In genomic region chr15:72312605-72313447, GRCh38 we compare ENCODE assay signal across 8 cellular contexts. TPM values are rescaled to one million over a fixed set of nuclear protein-coding genes. Genes with fewer than 3 reads are reported as not detected.
A peak's percentile ranks its signal among the peaks of the same experiment; 100 is the strongest.
DNase-seq lines count a peak whose midpoint lies in the region; ATAC-seq lines count a peak whose summit lies in the region.

No MANE protein-coding gene starts in this region.

- no peak overlapping the region for H2BK5ac ChIP-seq in mesendoderm (ENCODE audit: low read length)

- H3K56ac ChIP-seq in mesendoderm (ENCODE audit: low read length) = no peak overlapping the region

- H3K27me3 ChIP-seq in effector memory CD4-positive, alpha-beta T cell (replicated peaks; ENCODE audit: control insufficient read depth, insufficient read depth, low read length, poor library complexity, severe bottlenecking) = no peaks in the 10 kb centered on the region
- no peaks in the 10 kb centered on the region for H3K27me3 ChIP-seq in mesendoderm (ENCODE audit: insufficient read depth, low read length, poor library complexity)

- H3K79me1 ChIP-seq in mesendoderm (ENCODE audit: low read length) = no peaks in the 10 kb centered on the region

- H3K18ac ChIP-seq in mesendoderm (ENCODE audit: low read length) = no peak overlapping the region

- DNase-seq in GM03348 (ENCODE audit: low spot score) (peak; percentile 90), NCI-H748 treated with DMSO at 0.1 percent for 48 hours (lab: John Stamatoyannopoulos, UW) (peak; percentile 8), mesendoderm (peak; percentile 86)
- peak; percentile 28 to 38 for DNase-seq in activated CD4-positive, alpha-beta T cell treated with anti-CD3 and anti-CD28 coated beads, Interleukin-2, amount 50 U/mL, for 24 hours (ENCODE audit: low read depth in 1 of 2, low spot score in 1 of 2)
- peak; percentile 15 to 34 (median 16) for DNase-seq in effector memory CD4-positive, alpha-beta T cell
- peak; percentile 21 to 32 for DNase-seq in stimulated activated CD8-positive, alpha-beta memory T cell treated with anti-CD3 and anti-CD28 coated beads, Interleukin-7, amount 100 ng/mL, for 4 hours (ENCODE audit: low read depth in 2 of 2)

- no peak overlapping the region for H3K27ac ChIP-seq in effector memory CD4-positive, alpha-beta T cell (ENCODE audit: insufficient read depth, low read length, poor library complexity, severe bottlenecking)
- H3K27ac ChIP-seq in mesendoderm (ENCODE audit: low read depth, low read length) = no peak overlapping the region

- no peak overlapping the region for H2BK120ac ChIP-seq in mesendoderm (ENCODE audit: low read depth, low read length)

- WGBS in mesendoderm (ENCODE audit: extremely low coverage, insufficient coverage, low lambda C conversion rate) = no CpG with 5 or more reads among the region's 2 CpGs

- H3K9me3 ChIP-seq in effector memory CD4-positive, alpha-beta T cell (ENCODE audit: control insufficient read depth, low read length) = no peaks in the 10 kb centered on the region

- H3K9ac ChIP-seq in mesendoderm (ENCODE audit: low read length) = no peak overlapping the region

- no peaks in the 10 kb centered on the region for H3K79me2 ChIP-seq in mesendoderm (ENCODE audit: control insufficient read depth, insufficient read depth, low read length)

- no peak overlapping the region for H3K4ac ChIP-seq in mesendoderm (ENCODE audit: low read depth, low read length)

- no peak overlapping the region for H4K5ac ChIP-seq in mesendoderm (ENCODE audit: low read length)

- ATAC-seq in HG03342 (IDR thresholded peaks at IDR 0.05; ENCODE audit: unreplicated experiment) = peak; percentile 73
- no peak for ATAC-seq in GM21737 (IDR thresholded peaks at IDR 0.05; ENCODE audit: unreplicated experiment)

- no peak overlapping the region for H3K4me3 ChIP-seq in effector memory CD4-positive, alpha-beta T cell (ENCODE audit: insufficient read depth, low read depth, low read length, poor library complexity, severe bottlenecking)
- H3K4me3 ChIP-seq in mesendoderm (ENCODE audit: low read length) = no peak overlapping the region

- H3K36me3 ChIP-seq in effector memory CD4-positive, alpha-beta T cell (ENCODE audit: control insufficient read depth, insufficient read depth, low read length) = no peaks in the 10 kb centered on the region
- H3K36me3 ChIP-seq in mesendoderm (ENCODE audit: control insufficient read depth, insufficient read depth, low read length) = no peaks in the 10 kb centered on the region

- H3K4me1 ChIP-seq in effector memory CD4-positive, alpha-beta T cell (ENCODE audit: control insufficient read depth, insufficient read depth, low read length, poor library complexity, severe bottlenecking) = no peaks in the 10 kb centered on the region
- H3K4me1 ChIP-seq in mesendoderm (ENCODE audit: control insufficient read depth, low read depth, low read length) = no peaks in the 10 kb centered on the region

- H4K8ac ChIP-seq in mesendoderm (ENCODE audit: low read depth, low read length) = no peak overlapping the region

- H3K23ac ChIP-seq in mesendoderm (ENCODE audit: low read length) = no peak overlapping the region

- no peak overlapping the region for H2BK15ac ChIP-seq in mesendoderm (replicated peaks; ENCODE audit: low read depth)

- no peak overlapping the region for H2AK5ac ChIP-seq in mesendoderm (ENCODE audit: low read length)

- no peak overlapping the region for H3K4me2 ChIP-seq in mesendoderm (ENCODE audit: low read length)

RNA-seq across cellular contexts. Expression of gene CELF6, which starts 7.1 kb away (rescaled TPM):
- polyA plus RNA-seq in mesendoderm (2013, experiment 1 of 2) = 0.03 TPM
- polyA plus RNA-seq in mesendoderm (2013, experiment 2 of 2) = 0.01 TPM

RNA-seq across cellular contexts. Expression of gene PARP6, which starts 40.5 kb away (rescaled TPM):
- 34.2 TPM for polyA plus RNA-seq in mesendoderm (2013, experiment 1 of 2)
- 32.7 TPM for polyA plus RNA-seq in mesendoderm (2013, experiment 2 of 2)

Comparison
In these comparisons a context has a peak if more than half of its experiments do, and no peak if none do; other contexts are left out.
1. DNase-seq: peak in every context shown above with its lines; median percentile 90 in GM03348; 86 in mesendoderm; 33 in activated CD4-positive, alpha-beta T cell treated with anti-CD3 and anti-CD28 coated beads, Interleukin-2, amount 50 U/mL, for 24 hours; 26 in stimulated activated CD8-positive, alpha-beta memory T cell treated with anti-CD3 and anti-CD28 coated beads, Interleukin-7, amount 100 ng/mL, for 4 hours; 16 in effector memory CD4-positive, alpha-beta T cell; 8 in NCI-H748 treated with DMSO at 0.1 percent for 48 hours.